In genomic region chr1:24438423-24438901, GRCh38 we compare ENCODE assay signal across 11 cellular contexts. TPM values are rescaled to one million over a fixed set of nuclear protein-coding genes. Genes with fewer than 3 reads are reported as not detected.
DNase-seq lines count a peak whose midpoint lies in the region; ATAC-seq and TF ChIP-seq lines count a peak whose summit lies in the region.
"Had no signal": no experiment of that assay in that cellular context is flagged by ENCODE, and none has a peak within 500 bp of the region (broad histone marks: within the 10 kb centered on the region; RNA-seq: fewer than 3 reads in every experiment).

No MANE protein-coding gene starts in this region.

- no peak overlapping the region for H2BK15ac ChIP-seq in IMR-90 (ENCODE audit: low read depth, low read length)

- H3K4me1 ChIP-seq in IMR-90 (ENCODE audit: control insufficient read depth, insufficient read depth, low read length) (peaks cover 10% of the 10 kb centered on the region), left ventricle myocardium inferior (peaks cover 35% of the 10 kb centered on the region)

- H4K20me1 ChIP-seq in IMR-90 (ENCODE audit: insufficient read depth, low read length) = no peaks in the 10 kb centered on the region; the same call in 1 of the 2 replicates

- TF ChIP-seq RAD21 in IMR-90 (IDR thresholded peaks at IDR 0.05; ENCODE audit: low read length) = no peak

- no peaks in the 10 kb centered on the region; the same call in 1 of the 2 replicates for H3K9me1 ChIP-seq in IMR-90 (ENCODE audit: insufficient read depth, low read length)

- no peak for TF ChIP-seq CTCF in IMR-90 (conservative IDR thresholded peaks at IDR 0.05; ENCODE audit: low read depth, low read length)
- no peak for TF ChIP-seq CTCF in left ventricle myocardium inferior (IDR thresholded peaks at IDR 0.05; ENCODE audit: borderline replicate concordance)

- no peak for TF ChIP-seq POLR2A in IMR-90 (IDR thresholded peaks at IDR 0.05; ENCODE audit: low read depth, low read length)

- no peak overlapping the region for H3K4me2 ChIP-seq in IMR-90 (ENCODE audit: low read depth, low read length)

- H3K14ac ChIP-seq in IMR-90 (replicated peaks; ENCODE audit: low read depth, low read length) = no peak overlapping the region

- H3K4ac ChIP-seq in IMR-90 (ENCODE audit: low read depth, low read length) = no peak overlapping the region

- WGBS in IMR-90 (ENCODE audit: extremely low coverage in 2 of 2, insufficient read length in 1 of 2), 2 experiments = 46% methylated on average over 2 of the region's 9 CpGs; no CpG with 5 or more reads in 1 of the 2 experiments

- dilution Hi-C loops in IMR-90 (cut with HindIII; ENCODE audit: low sequenced_read_pairs, unreplicated experiment) = no loop called here

- in situ Hi-C loops in IMR-90 (cut with MboI; ENCODE audit: low sequenced_read_pairs) = no loop called here

- intact Hi-C loops in IMR-90 (cut with micrococcal nuclease) = no loop called here
- intact Hi-C loops in left ventricle myocardium inferior (cut with micrococcal nuclease) = no loop called here

- no peak overlapping the region for H3K23ac ChIP-seq in IMR-90 (ENCODE audit: low read depth, low read length)

- H2BK5ac ChIP-seq in IMR-90 (ENCODE audit: low read depth, low read length, poor library complexity, severe bottlenecking) = no peak overlapping the region

- no peak overlapping the region for H4K8ac ChIP-seq in IMR-90 (ENCODE audit: low read depth in 2 of 2, low read length in 2 of 2)

- CTCF ChIA-PET in IMR-90 (lab: Yijun Ruan, JAX) = no interaction called here

- POLR2A ChIA-PET in IMR-90 (lab: Charles Lee; ENCODE audit: unreplicated experiment) = no interaction called here

- H3K36me3 ChIP-seq in IMR-90 (ENCODE audit: control insufficient read depth, insufficient read depth, low read length) (peaks cover 9% of the 10 kb centered on the region; the same call in 1 of the 2 replicates), left ventricle myocardium inferior (peaks cover 7% of the 10 kb centered on the region)

- peaks cover 7 to 19% of the 10 kb centered on the region in 2 experiments; a peak in 3 of 4 replicates for H3K79me1 ChIP-seq in IMR-90 (ENCODE audit: low read depth in 1 of 2, low read length in 2 of 2)

- H3K27ac ChIP-seq in IMR-90 (ENCODE audit: insufficient read depth, low read length) (no peak overlapping the region), angular gyrus (ENCODE audit: low read depth, low read length) (peak overlapping the region; percentile 76), left ventricle myocardium inferior (replicated peaks) (peak overlapping the region; percentile 86), substantia nigra (ENCODE audit: low read depth, low read length, poor library complexity, severe bottlenecking) (peak overlapping the region; percentile 78)

- H4K5ac ChIP-seq in IMR-90 (ENCODE audit: low read depth, low read length) = no peak overlapping the region

- H3K9me3 ChIP-seq in IMR-90 (ENCODE audit: control insufficient read depth, insufficient read depth, low read length) = no peaks in the 10 kb centered on the region
- no peaks in the 10 kb centered on the region for H3K9me3 ChIP-seq in left ventricle myocardium inferior (replicated peaks)

- H2BK20ac ChIP-seq in IMR-90 (ENCODE audit: low read depth, low read length) = no peak overlapping the region

- H3K27me3 ChIP-seq in IMR-90 (ENCODE audit: control insufficient read depth, insufficient read depth, low read length) (no peaks in the 10 kb centered on the region), left ventricle myocardium inferior (ENCODE audit: low read depth) (no peaks in the 10 kb centered on the region)

- no peak overlapping the region for H3K56ac ChIP-seq in IMR-90 (ENCODE audit: extremely low read depth, insufficient read depth, low read length)

- no TSS peak for BruUV-seq in IMR-90 (replicated peaks; lab: Mats Ljungman, UMichigan)

- H3K4me3 ChIP-seq in IMR-90 (ENCODE audit: insufficient read depth, low read depth, low read length) = no peak overlapping the region
- peak overlapping the region; percentile 27 for H3K4me3 ChIP-seq in left ventricle myocardium inferior

- peak overlapping the region; percentile 26 for H2AK9ac ChIP-seq in IMR-90 (replicated peaks; ENCODE audit: low read depth, low read length, poor library complexity)

- no peak overlapping the region for H2AFZ ChIP-seq in IMR-90 (replicated peaks; ENCODE audit: low read length, poor library complexity)

- H3K9ac ChIP-seq in IMR-90 (ENCODE audit: low read depth, low read length) = no peak overlapping the region

- H2AK5ac ChIP-seq in IMR-90 (ENCODE audit: low read depth, low read length) = no peak overlapping the region

- no peak overlapping the region for H3K18ac ChIP-seq in IMR-90 (ENCODE audit: low read depth, low read length)

- no peak for ATAC-seq in IMR-90 (ENCODE audit: low read depth)

- H4K91ac ChIP-seq in IMR-90 (ENCODE audit: insufficient read depth, low read depth, low read length) = no peak overlapping the region; the same call in 1 of the 2 replicates

- DNase-seq in IMR-90 (no peak), left ventricle myocardium inferior (peak; percentile 68), substantia nigra (lab: John Stamatoyannopoulos, UW) (peak in 27 of 49 donors; percentile 14 to 67 (median 35)), NCI-H1092 treated with DMSO at 0.1 percent for 48 hours (lab: John Stamatoyannopoulos, UW) (no peak), Kasumi-1 (lab: John Stamatoyannopoulos, UW) (no peak), ureter (ENCODE audit: low spot score) (no peak)
- DNase-seq: activated CD8-positive, alpha-beta memory T cell treated with anti-CD3 and anti-CD28 coated beads for 24 hours; GDM1; SIG-M5; stimulated activated naive CD4-positive, alpha-beta T cell had no signal

- no peak overlapping the region for H2BK120ac ChIP-seq in IMR-90 (ENCODE audit: low read depth, low read length)

TF ChIP-seq in IMR-90, 13 proteins besides CTCF, POLR2A, EP300 and RAD21:
- no peak for TF ChIP-seq ELK1 (IDR thresholded peaks at IDR 0.05; ENCODE audit: borderline replicate concordance, low read depth, low read length)
- no peak for TF ChIP-seq MXI1 (IDR thresholded peaks at IDR 0.05; ENCODE audit: borderline replicate concordance, low read depth, low read length)
- TF ChIP-seq RCOR1 (IDR thresholded peaks at IDR 0.05; ENCODE audit: insufficient replicate concordance, low read length) = no peak
- TF ChIP-seq USF2 (IDR thresholded peaks at IDR 0.05; ENCODE audit: low read depth, low read length) = no peak
- no peak for TF ChIP-seq CHD1 (IDR thresholded peaks at IDR 0.05; ENCODE audit: low read depth, low read length)
- TF ChIP-seq NFE2L2 (IDR thresholded peaks at IDR 0.05; ENCODE audit: low read depth, low read length) = no peak
- TF ChIP-seq FOS (IDR thresholded peaks at IDR 0.05; ENCODE audit: low read depth, low read length) = no peak
- no peak for TF ChIP-seq RFX5 (IDR thresholded peaks at IDR 0.05; ENCODE audit: low read depth, low read length)
- TF ChIP-seq MAFK (IDR thresholded peaks at IDR 0.05; ENCODE audit: low read depth, low read length) = no peak
- TF ChIP-seq MAZ (IDR thresholded peaks at IDR 0.05; ENCODE audit: borderline replicate concordance, low read depth, low read length) = no peak
- TF ChIP-seq SMC3 (IDR thresholded peaks at IDR 0.05; ENCODE audit: low read depth, low read length) = no peak
- no peak for TF ChIP-seq BHLHE40 (IDR thresholded peaks at IDR 0.05; ENCODE audit: low read depth, low read length)
- TF ChIP-seq CEBPB (IDR thresholded peaks at IDR 0.05; ENCODE audit: low read depth, low read length) = no peak

RNA-seq across cellular contexts. Expression of gene NIPAL3, which starts 22.9 kb away (rescaled TPM):
- 95.3 and 123 TPM in 2 replicates for total RNA-seq in IMR-90 (2012; rRNA removed)
- polyA plus RNA-seq in IMR-90 (2012; rRNA removed) = 49.0 and 55.0 TPM in 2 replicates
- polyA plus RNA-seq in IMR-90 (2012; cell fraction: cytosol; rRNA removed) = 56.5 and 99.1 TPM in 2 replicates
- polyA plus RNA-seq in IMR-90 (2012; cell fraction: nucleus; rRNA removed; ENCODE audit: low replicate concordance) = 25.9 and 38.1 TPM in 2 replicates
- total RNA-seq in left ventricle myocardium inferior = 30.1 TPM
- total RNA-seq in ureter = 35.5 TPM

RNA-seq across cellular contexts. Expression of gene STPG1, which starts 24.9 kb away (rescaled TPM):
- total RNA-seq in IMR-90 (2012; rRNA removed) (3.0 and 3.6 TPM in 2 replicates), left ventricle myocardium inferior (4.9 TPM), ureter (23.8 TPM)
- 6.5 and 7.5 TPM in 2 replicates for polyA plus RNA-seq in IMR-90 (2012; rRNA removed)
- 4.3 and 4.5 TPM in 2 replicates for polyA plus RNA-seq in IMR-90 (2012; cell fraction: cytosol; rRNA removed)
- 4.0 and 5.8 TPM in 2 replicates for polyA plus RNA-seq in IMR-90 (2012; cell fraction: nucleus; rRNA removed; ENCODE audit: low replicate concordance)

Comparison
In these comparisons a context has a peak if more than half of its experiments do, and no peak if none do; other contexts are left out.
1. DNase-seq: peak in left ventricle myocardium inferior (single experiment) and substantia nigra (27 of 49); none in IMR-90 (single experiment), NCI-H1092 treated with DMSO at 0.1 percent for 48 hours (single experiment), Kasumi-1 (0 of 2) and ureter (single experiment).